ENCODE assay signal across 21 cellular contexts in the genomic region with DNA sequence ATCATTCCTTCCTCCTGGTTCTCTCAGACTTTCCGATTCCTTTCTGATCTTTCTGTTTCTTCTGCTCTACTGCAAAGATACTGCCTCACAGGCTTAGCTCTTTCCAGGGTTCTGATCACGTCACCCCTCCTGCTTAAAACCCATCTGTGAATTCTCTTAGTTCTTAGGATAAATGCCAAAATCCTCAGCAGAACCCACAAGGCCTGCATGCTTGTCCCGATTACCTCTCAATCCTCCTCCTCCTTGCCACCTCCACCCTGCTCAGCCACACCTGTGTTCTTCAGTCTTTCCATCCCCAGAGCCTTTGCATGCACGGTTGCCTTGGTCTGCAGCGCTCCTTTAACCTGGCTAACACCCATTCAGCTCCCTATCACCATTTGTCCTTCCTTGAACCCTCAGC.
A peak's percentile ranks its signal among the peaks of the same experiment; 100 is the strongest.
DNase-seq lines count a peak whose midpoint lies in the region; TF ChIP-seq lines count a peak whose summit lies in the region.
"Had no signal": no experiment of that assay in that cellular context is flagged by ENCODE, and none has a peak within 500 bp of the region (broad histone marks: within the 10 kb centered on the region; RNA-seq: fewer than 3 reads in every experiment).

No MANE protein-coding gene starts in this region.

- peaks cover 14% of the 10 kb centered on the region for H3K4me1 ChIP-seq in neural progenitor cell
- H3K4me1 ChIP-seq: A549 had no signal

- H3K27me3 Mint-ChIP-seq in neural progenitor cell (ENCODE audit: insufficient read depth, low read depth), result peaks cover 2% of the 10 kb centered on the region
- H3K27me3 Mint-ChIP-seq: B cell; CD4-positive, alpha-beta T cell had no signal

- TF ChIP-seq CTCF in VCaP (conservative IDR thresholded peaks at IDR 0.05) (no peak), neural progenitor cell (IDR thresholded peaks at IDR 0.05) (no peak)

- H3K27ac ChIP-seq in VCaP, result peak overlapping the region; percentile 53; the same call in 1 of the 2 replicates
- no peak overlapping the region for H3K27ac ChIP-seq in neural progenitor cell
- H3K27ac ChIP-seq: 22Rv1; A549; BLaER1 treated with 17β-estradiol and CSF1 and Interleukin-3, amounts not matched to agents 10 nM and 100 nM; C4-2B had no signal

- H3K79me2 ChIP-seq in neural progenitor cell (ENCODE audit: low read depth), result no peaks in the 10 kb centered on the region

- peaks cover 4% of the 10 kb centered on the region for H3K4me1 Mint-ChIP-seq in neural progenitor cell

- H3K4me3 Mint-ChIP-seq in neural progenitor cell, result no peak overlapping the region
- H3K4me3 Mint-ChIP-seq: B cell; CD4-positive, alpha-beta T cell; CD8-positive, alpha-beta T cell had no signal

- no peak overlapping the region for H2AFZ ChIP-seq in neural progenitor cell (replicated peaks)

- no peaks in the 10 kb centered on the region for H3K9me3 ChIP-seq in neural progenitor cell (ENCODE audit: low read depth)
- H3K9me3 ChIP-seq: A549, Caco-2 had no signal

- H3K36me3 ChIP-seq in neural progenitor cell, result no peaks in the 10 kb centered on the region
- H3K36me3 ChIP-seq: BLaER1 treated with 17β-estradiol and CSF1 and Interleukin-3, amounts not matched to agents 10 nM and 100 nM had no signal

- no peaks in the 10 kb centered on the region for H3K27me3 ChIP-seq in neural progenitor cell
- H3K27me3 ChIP-seq: BLaER1 treated with 17β-estradiol and CSF1 and Interleukin-3, amounts not matched to agents 10 nM and 100 nM had no signal

- H3K9me3 Mint-ChIP-seq in neural progenitor cell, result no peaks in the 10 kb centered on the region
- H3K9me3 Mint-ChIP-seq: CD4-positive, alpha-beta T cell; CD8-positive, alpha-beta T cell had no signal

- no peak overlapping the region for H3K27ac Mint-ChIP-seq in neural progenitor cell
- H3K27ac Mint-ChIP-seq: B cell; CD4-positive, alpha-beta T cell; CD8-positive, alpha-beta T cell had no signal

- H4K20me1 ChIP-seq in neural progenitor cell (ENCODE audit: low read depth), result peaks cover 7% of the 10 kb centered on the region
- H4K20me1 ChIP-seq: BLaER1 treated with 17β-estradiol and CSF1 and Interleukin-3, amounts not matched to agents 10 nM and 100 nM had no signal

- H3F3A ChIP-seq in neural progenitor cell (ENCODE audit: low read depth), result peaks cover 2% of the 10 kb centered on the region

- H3K4me2 ChIP-seq in neural progenitor cell, result no peak overlapping the region
- H3K4me2 ChIP-seq: A549; BLaER1 treated with 17β-estradiol and CSF1 and Interleukin-3, amounts not matched to agents 10 nM and 100 nM had no signal

- H3K4me3 ChIP-seq in neural progenitor cell, result no peak overlapping the region
- H3K4me3 ChIP-seq: A549; BLaER1 treated with 17β-estradiol and CSF1 and Interleukin-3, amounts not matched to agents 10 nM and 100 nM; GM12878 had no signal

- peak; percentile 43 for DNase-seq in activated effector memory CD4-positive, alpha-beta T cell treated with anti-CD3 and anti-CD28 coated beads, Interleukin-2, amount 50 U/mL, for 16 hours
- DNase-seq in activated effector memory CD4-positive, alpha-beta T cell treated with Interleukin-2 at 50 U/mL for 16 hours, result no peak
- DNase-seq in cerebellum (ENCODE audit: low spot score) (peak; percentile 60), putamen (ENCODE audit: low spot score) (peak; percentile 35), middle frontal gyrus (ENCODE audit: extremely low spot score, low spot score) (no peak), neural progenitor cell (ENCODE audit: low spot score) (no peak), NAMALWA (ENCODE audit: low spot score) (no peak)
- DNase-seq: AML-193; Caco-2; Calu3; CD4-positive, alpha-beta T cell; CD8-positive, alpha-beta T cell; DMS79 treated with DMSO at 0.1 percent for 48 hours; GDM1 had no signal

- no peak overlapping the region for H3K9ac ChIP-seq in neural progenitor cell
- H3K9ac ChIP-seq: BLaER1 treated with 17β-estradiol and CSF1 and Interleukin-3, amounts not matched to agents 10 nM and 100 nM had no signal

- H3K36me3 Mint-ChIP-seq in neural progenitor cell, result peaks cover 3% of the 10 kb centered on the region
- H3K36me3 Mint-ChIP-seq: CD8-positive, alpha-beta T cell had no signal

Comparison
In these comparisons a context has a peak if more than half of its experiments do, and no peak if none do; other contexts are left out.
1. DNase-seq: peak in activated effector memory CD4-positive, alpha-beta T cell treated with anti-CD3 and anti-CD28 coated beads, Interleukin-2, amount 50 U/mL, for 16 hours (single experiment), cerebellum (single experiment) and putamen (single experiment); none in activated effector memory CD4-positive, alpha-beta T cell treated with Interleukin-2 at 50 U/mL for 16 hours (single experiment), middle frontal gyrus (single experiment), neural progenitor cell (single experiment) and NAMALWA (single experiment).